ENCODE assay signal across 12 cellular contexts in genomic region chr5:14744296-14745187, GRCh38.
DNase-seq lines count a peak whose midpoint lies in the region; ATAC-seq and TF ChIP-seq lines count a peak whose summit lies in the region.
"Had no signal": no experiment of that assay in that cellular context is flagged by ENCODE, and none has a peak within 500 bp of the region (broad histone marks: within the 10 kb centered on the region; RNA-seq: fewer than 3 reads in every experiment).

No MANE protein-coding gene starts in this region.

- H3K27ac ChIP-seq in PC-3 (ENCODE audit: low read length) (peak overlapping the region; percentile 51), aorta (ENCODE audit: low read depth in 1 of 2, low read length in 2 of 2) (peak overlapping the region; percentile 5 to 20)
- H3K27ac ChIP-seq: coronary artery, neutrophil had no signal

- peaks cover 6% of the 10 kb centered on the region for H3K36me3 Mint-ChIP-seq in activated naive CD8-positive, alpha-beta T cell treated with anti-CD3 and anti-CD28 coated beads, Interleukin-2, amount 10 ng/mL, durations not matched to agents 7 days and 5 days
- peaks cover 36% of the 10 kb centered on the region for H3K36me3 Mint-ChIP-seq in activated naive CD8-positive, alpha-beta T cell treated with anti-CD3 and anti-CD28 coated beads for 36 hours

- 59% methylated on average over 14 of the region's 14 CpGs for WGBS in aorta, 2 donors

- CTCF ChIA-PET in PC-3 (lab: Charles Lee): interaction anchor here (0.6 kb wide), 1 partner anchor 148 kb away, joined by 3 read pairs; no protein-coding TSS in a partner anchor

- H3K9me3 ChIP-seq in PC-3 (ENCODE audit: low read length) (no peaks in the 10 kb centered on the region), aorta (ENCODE audit: control insufficient read depth, low read length) (no peaks in the 10 kb centered on the region)
- H3K9me3 ChIP-seq: HAP-1, neutrophil had no signal

- no peak overlapping the region for H2AFZ ChIP-seq in PC-3 (ENCODE audit: low read length)

- H3K36me3 ChIP-seq in PC-3 (ENCODE audit: low read depth, low read length) (no peaks in the 10 kb centered on the region), aorta (ENCODE audit: control insufficient read depth in 1 of 2, insufficient read depth in 2 of 2, low read length in 1 of 2) (no peaks in the 10 kb centered on the region)
- H3K36me3 ChIP-seq: HAP-1, neutrophil had no signal

- H3K4me3 ChIP-seq in PC-3 (ENCODE audit: low read length): no peak overlapping the region
- no peak overlapping the region for H3K4me3 ChIP-seq in aorta (ENCODE audit: low read length in 2 of 2)
- H3K4me3 ChIP-seq: coronary artery, HAP-1 had no signal

- POLR2A ChIA-PET in activated naive CD8-positive, alpha-beta T cell treated with anti-CD3 and anti-CD28 coated beads, Interleukin-2, amount 10 ng/mL, durations not matched to agents 7 days and 5 days (lab: Charles Lee): no interaction called here
- POLR2A ChIA-PET in PC-3 (lab: Charles Lee; ENCODE audit: unreplicated experiment): no interaction called here

- DNase-seq in activated naive CD8-positive, alpha-beta T cell treated with anti-CD3 and anti-CD28 coated beads, Interleukin-2, amount 10 ng/mL, durations not matched to agents 7 days and 5 days: no peak
- DNase-seq in activated naive CD8-positive, alpha-beta T cell treated with anti-CD3 and anti-CD28 coated beads for 36 hours: no peak
- DNase-seq in PC-3 (no peak), left ventricle myocardium superior (peak; percentile 59), aorta (no peak), RPMI8226 (no peak), DMS 273 (lab: John Stamatoyannopoulos, UW; ENCODE audit: unreplicated experiment) (no peak), NCI-H187 treated with DMSO at 0.1 percent for 48 hours (lab: John Stamatoyannopoulos, UW) (no peak)
- DNase-seq: islet precursor cell had no signal

- no peaks in the 10 kb centered on the region for H4K20me1 ChIP-seq in PC-3 (ENCODE audit: low read length)

- no peak overlapping the region for H3K4me3 Mint-ChIP-seq in activated naive CD8-positive, alpha-beta T cell treated with anti-CD3 and anti-CD28 coated beads, Interleukin-2, amount 10 ng/mL, durations not matched to agents 7 days and 5 days
- H3K4me3 Mint-ChIP-seq in activated naive CD8-positive, alpha-beta T cell treated with anti-CD3 and anti-CD28 coated beads for 36 hours: no peak overlapping the region

- no peaks in the 10 kb centered on the region for H3K27me3 Mint-ChIP-seq in activated naive CD8-positive, alpha-beta T cell treated with anti-CD3 and anti-CD28 coated beads, Interleukin-2, amount 10 ng/mL, durations not matched to agents 7 days and 5 days
- H3K27me3 Mint-ChIP-seq in activated naive CD8-positive, alpha-beta T cell treated with anti-CD3 and anti-CD28 coated beads for 36 hours: no peaks in the 10 kb centered on the region

- peaks cover 28% of the 10 kb centered on the region for H3K4me1 Mint-ChIP-seq in activated naive CD8-positive, alpha-beta T cell treated with anti-CD3 and anti-CD28 coated beads, Interleukin-2, amount 10 ng/mL, durations not matched to agents 7 days and 5 days
- H3K4me1 Mint-ChIP-seq in activated naive CD8-positive, alpha-beta T cell treated with anti-CD3 and anti-CD28 coated beads for 36 hours: peaks cover 29% of the 10 kb centered on the region

- no peak for TF ChIP-seq CTCF in PC-3 (conservative IDR thresholded peaks at IDR 0.05; ENCODE audit: low read depth, low read length)

- no peaks in the 10 kb centered on the region for H3K9me3 Mint-ChIP-seq in activated naive CD8-positive, alpha-beta T cell treated with anti-CD3 and anti-CD28 coated beads, Interleukin-2, amount 10 ng/mL, durations not matched to agents 7 days and 5 days
- H3K9me3 Mint-ChIP-seq in activated naive CD8-positive, alpha-beta T cell treated with anti-CD3 and anti-CD28 coated beads for 36 hours: no peaks in the 10 kb centered on the region

- H3K4me2 ChIP-seq in PC-3 (ENCODE audit: low read length): no peak overlapping the region

- H3K4me1 ChIP-seq in PC-3 (ENCODE audit: insufficient read depth, low read length) (peaks cover 40% of the 10 kb centered on the region), aorta (ENCODE audit: control insufficient read depth in 1 of 2, insufficient read depth in 2 of 2, low read length in 2 of 2) (peaks cover 0 to 5% of the 10 kb centered on the region in 2 donors)

- H3K27ac Mint-ChIP-seq in activated naive CD8-positive, alpha-beta T cell treated with anti-CD3 and anti-CD28 coated beads, Interleukin-2, amount 10 ng/mL, durations not matched to agents 7 days and 5 days: peak overlapping the region; percentile 39
- no peak overlapping the region for H3K27ac Mint-ChIP-seq in activated naive CD8-positive, alpha-beta T cell treated with anti-CD3 and anti-CD28 coated beads for 36 hours

- no peaks in the 10 kb centered on the region for H3F3A ChIP-seq in PC-3 (ENCODE audit: low read length, unreplicated experiment)

- H3K27me3 ChIP-seq in PC-3 (ENCODE audit: low read length): no peaks in the 10 kb centered on the region
- no peaks in the 10 kb centered on the region for H3K27me3 ChIP-seq in aorta (ENCODE audit: control insufficient read depth in 1 of 2, insufficient read depth in 2 of 2, low read length in 1 of 2)
- H3K27me3 ChIP-seq: neutrophil had no signal

- BruUV-seq in PC-3 (replicated peaks; lab: Mats Ljungman, UMichigan): no TSS peak

- H3K9ac ChIP-seq in PC-3 (ENCODE audit: low read length): no peak overlapping the region

- H3K79me2 ChIP-seq in PC-3 (ENCODE audit: low read length): no peaks in the 10 kb centered on the region

- ATAC-seq in activated naive CD8-positive, alpha-beta T cell treated with anti-CD3 and anti-CD28 coated beads, Interleukin-2, amount 10 ng/mL, durations not matched to agents 7 days and 5 days (ENCODE audit: low read depth): no peak
- no peak for ATAC-seq in PC-3
- peak; percentile 85 for ATAC-seq in left ventricle myocardium superior
- ATAC-seq in aorta (ENCODE audit: low FRiP score): no peak

- H3K9me2 ChIP-seq in PC-3 (replicated peaks; ENCODE audit: low read length): no peaks in the 10 kb centered on the region

- intact Hi-C loops in PC-3 (cut with micrococcal nuclease): loop anchor here (10.0 kb wide), 1 partner anchor 60 kb away; no protein-coding TSS in a partner anchor
- intact Hi-C loops in left ventricle myocardium superior (cut with micrococcal nuclease): no loop called here
- intact Hi-C loops in aorta (cut with DNase I): loop anchor here in 1 of 2 donors (5.0 kb wide), 1 partner anchor 68 kb away; no protein-coding TSS in a partner anchor
